9 cellular contexts compared by ENCODE assay signal in the genomic region with DNA sequence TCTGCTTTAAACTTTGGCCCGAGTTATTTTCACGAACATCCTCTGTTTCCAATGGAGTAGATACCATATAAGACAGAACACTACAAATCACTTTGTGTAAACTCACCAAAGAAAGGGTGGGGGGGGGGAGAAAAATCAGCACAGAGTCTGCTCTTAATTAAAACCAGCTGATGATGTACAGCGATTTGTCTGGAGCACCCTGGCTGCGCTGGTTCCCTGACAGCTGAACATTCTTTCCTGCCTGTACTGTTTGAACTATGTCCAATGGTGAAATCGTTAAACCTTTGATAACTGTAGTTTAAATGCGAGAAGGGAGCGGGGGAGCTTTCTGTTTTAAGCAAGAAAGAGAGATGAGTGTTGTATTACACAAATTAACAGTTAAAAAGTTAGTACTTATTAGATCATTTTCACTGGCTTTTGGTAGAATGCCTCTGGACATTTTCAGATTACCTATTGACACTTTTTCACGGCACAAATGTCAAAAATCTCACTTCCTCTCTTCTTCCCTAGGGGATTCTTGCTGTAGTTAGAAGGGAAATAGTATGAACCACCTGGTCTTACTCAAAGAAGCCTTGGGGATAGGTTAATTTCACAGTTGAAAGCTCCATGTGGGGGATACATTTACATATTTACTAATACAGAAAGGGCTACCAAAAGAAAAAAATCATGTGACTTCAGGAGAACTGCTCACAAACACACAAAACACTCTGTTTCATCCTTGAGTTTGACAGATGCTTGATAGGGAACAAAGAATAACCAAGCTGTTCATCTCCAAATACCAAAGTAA.
A peak's percentile ranks its signal among the peaks of the same experiment; 100 is the strongest.
DNase-seq lines count a peak whose midpoint lies in the region; ATAC-seq and TF ChIP-seq lines count a peak whose summit lies in the region.
"Had no signal": no experiment of that assay in that cellular context is flagged by ENCODE, and none has a peak within 500 bp of the region (broad histone marks: within the 10 kb centered on the region; RNA-seq: fewer than 3 reads in every experiment).

No MANE protein-coding gene starts in this region.

- H3K27ac ChIP-seq in psoas muscle = peak overlapping the region; percentile 82

- peaks cover 40% of the 10 kb centered on the region for H3K4me1 ChIP-seq in psoas muscle

- H3K9me3 ChIP-seq in psoas muscle = no peaks in the 10 kb centered on the region

- peak; percentile 91 for ATAC-seq in GM18517 (IDR thresholded peaks at IDR 0.05; ENCODE audit: unreplicated experiment)
- peak; percentile 86 for ATAC-seq in HG02571 (IDR thresholded peaks at IDR 0.05; ENCODE audit: unreplicated experiment)
- peak; percentile 50 to 66 (median 53) for ATAC-seq in psoas muscle

- no peaks in the 10 kb centered on the region for H3K27me3 ChIP-seq in psoas muscle (ENCODE audit: insufficient read depth in 3 of 3, low read length in 2 of 3)

- intact Hi-C loops in psoas muscle (cut with DNase I) = no loop called here
- intact Hi-C loops in lower leg skin (cut with DNase I; ENCODE audit: low total_unique reads) = no loop called here

- no peak for TF ChIP-seq CTCF in psoas muscle (IDR thresholded peaks at IDR 0.05)
- no peak for TF ChIP-seq CTCF in lower leg skin (IDR thresholded peaks at IDR 0.05)

- no peak for TF ChIP-seq POLR2A in lower leg skin (IDR thresholded peaks at IDR 0.05)

- DNase-seq in RPMI7951 (ENCODE audit: low read depth) = peak; percentile 93
- peak in 1 of 2 donors; percentile 30 for DNase-seq in psoas muscle
- DNase-seq in lower leg skin (ENCODE audit: low spot score in 2 of 2) = no peak
- no peak for DNase-seq in LoVo (ENCODE audit: low spot score)
- no peak for DNase-seq in HuH-7 (ENCODE audit: low spot score)
- DNase-seq in RPMI8226 = no peak
- DNase-seq: activated T-cell treated with anti-CD3 and anti-CD28 coated beads, Interleukin-2, amount 50 U/mL, for 1 hour had no signal

- no peaks in the 10 kb centered on the region for H3K36me3 ChIP-seq in psoas muscle (ENCODE audit: insufficient read depth in 1 of 2, low read depth in 1 of 2)

- WGBS in psoas muscle, 3 donors = 22 to 32% (median 23%) methylated on average over 8 of the region's 8 CpGs
- 32 to 33% methylated on average over 8 of the region's 8 CpGs for WGBS in lower leg skin, 2 donors

- H3K4me3 ChIP-seq in psoas muscle (peak overlapping the region; percentile 31), lower leg skin (ENCODE audit: low read depth, poor library complexity, severe bottlenecking) (no peak overlapping the region)
